ENCODE assay signal across 36 cellular contexts in the genomic region with DNA sequence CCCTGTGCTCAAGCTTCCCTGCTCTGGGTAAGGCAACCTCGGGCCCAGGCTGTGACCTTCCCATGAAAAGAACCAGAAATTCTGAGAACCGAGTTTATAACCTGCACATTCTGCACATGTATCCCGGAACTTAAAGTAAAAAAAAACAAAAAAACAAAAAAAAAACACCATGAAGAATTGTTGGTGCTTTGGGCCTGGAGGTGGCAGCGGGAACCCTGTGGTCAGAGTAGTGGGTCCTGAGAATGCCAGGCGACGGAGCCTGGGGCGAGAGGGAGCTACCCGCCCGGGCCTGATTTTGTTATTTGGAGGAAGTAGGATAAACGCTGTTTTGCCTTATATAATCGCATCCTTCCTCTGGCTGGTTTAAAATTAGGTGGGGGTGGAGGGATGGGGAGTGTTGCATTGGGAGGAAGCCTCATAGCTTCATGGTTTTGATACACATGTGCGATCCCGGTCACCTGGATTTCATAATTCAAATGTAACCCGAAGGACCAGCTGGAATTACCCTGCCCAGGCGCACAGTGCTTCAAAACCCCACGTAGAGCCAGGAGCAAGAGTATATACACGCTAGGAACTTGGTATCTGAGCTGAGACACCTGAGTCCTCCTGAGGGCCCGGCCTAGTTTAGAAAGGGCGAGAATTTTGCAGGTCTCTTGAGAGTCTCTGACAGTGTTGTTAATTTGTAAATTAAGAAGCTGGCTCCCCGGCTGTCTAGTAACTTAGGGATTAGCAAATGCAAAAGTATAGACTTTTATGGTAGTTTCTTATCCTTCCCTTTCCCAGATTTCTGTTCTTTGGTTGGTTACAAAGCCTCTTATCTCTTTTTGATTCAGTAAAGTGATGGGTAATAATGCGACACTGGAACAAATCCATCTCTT. TPM values are rescaled to one million over a fixed set of nuclear protein-coding genes. Genes with fewer than 3 reads are reported as not detected.
DNase-seq lines count a peak whose midpoint lies in the region; ATAC-seq, FAIRE-seq and TF ChIP-seq lines count a peak whose summit lies in the region.
"Had no signal": no experiment of that assay in that cellular context is flagged by ENCODE, and none has a peak within 500 bp of the region (broad histone marks: within the 10 kb centered on the region; RNA-seq: fewer than 3 reads in every experiment).

No MANE protein-coding gene starts in this region.

- no peaks in the 10 kb centered on the region for H3K9me3 ChIP-seq in HUES64 (ENCODE audit: insufficient read depth, low read depth, low read length)
- H3K9me3 ChIP-seq in endodermal cell (ENCODE audit: control insufficient read depth, low read length): no peaks in the 10 kb centered on the region
- H3K9me3 ChIP-seq: colonic mucosa, ovary, Peyer's patch, spleen had no signal

- H3K27me3 ChIP-seq in HUES64 (ENCODE audit: insufficient read depth, low read length) (peaks cover 98% of the 10 kb centered on the region), endodermal cell (ENCODE audit: control insufficient read depth, insufficient read depth, low read length, poor library complexity, severe bottlenecking) (peaks cover 95% of the 10 kb centered on the region)
- H3K27me3 ChIP-seq: ovary had no signal

- no peak for FAIRE-seq in H54 (lab: Jason Lieb, UNC)
- FAIRE-seq: bronchial epithelial cell, GM12878, HepG2, kidney had no signal

- H3K27me3 Mint-ChIP-seq in endodermal cell (ENCODE audit: insufficient read depth): peaks cover 93% of the 10 kb centered on the region
- H3K27me3 Mint-ChIP-seq in neural crest cell (ENCODE audit: low read depth): peaks cover 99% of the 10 kb centered on the region

- TF ChIP-seq POLR2A in H54 (IDR thresholded peaks at IDR 0.05; ENCODE audit: low read depth, low read length): no peak

- H3K9me3 Mint-ChIP-seq in endodermal cell (no peaks in the 10 kb centered on the region), neural crest cell (no peaks in the 10 kb centered on the region)
- H3K9me3 Mint-ChIP-seq: activated naive CD4-positive, alpha-beta T cell treated with anti-CD3 and anti-CD28 coated beads, Interleukin-2, amount 50 U/mL, for 24 hours; stimulated activated naive CD8-positive, alpha-beta T cell treated with anti-CD3 and anti-CD28 coated beads, Interleukin-15, Interleukin-2, amounts not matched to agents 100 ng/mL and 50 ng/mL, for 24 hours had no signal

- TF ChIP-seq CTCF in endodermal cell (conservative IDR thresholded peaks at IDR 0.05) (no peak), neural crest cell (conservative IDR thresholded peaks at IDR 0.05) (no peak)

- 29% methylated on average over 21 of the region's 21 CpGs for WGBS in HUES64
- WGBS in endodermal cell (ENCODE audit: insufficient coverage in 1 of 2, insufficient read length in 1 of 2), 2 experiments: 23 to 34% methylated on average over 5 to 20 of the region's 21 CpGs
- 62% methylated on average over 21 of the region's 21 CpGs for WGBS in urinary bladder

- H3K36me3 Mint-ChIP-seq in endodermal cell (ENCODE audit: low read depth) (peaks cover 19% of the 10 kb centered on the region), neural crest cell (ENCODE audit: low read depth) (no peaks in the 10 kb centered on the region)
- H3K36me3 Mint-ChIP-seq: activated naive CD4-positive, alpha-beta T cell treated with anti-CD3 and anti-CD28 coated beads, Interleukin-2, amount 50 U/mL, for 24 hours had no signal

- H3K4me3 Mint-ChIP-seq in endodermal cell (peak overlapping the region; percentile 85), neural crest cell (peak overlapping the region; percentile 67)
- H3K4me3 Mint-ChIP-seq: activated naive CD4-positive, alpha-beta T cell treated with anti-CD3 and anti-CD28 coated beads, Interleukin-2, amount 50 U/mL, for 24 hours; stimulated activated naive CD8-positive, alpha-beta T cell treated with anti-CD3 and anti-CD28 coated beads, Interleukin-15, Interleukin-2, amounts not matched to agents 100 ng/mL and 50 ng/mL, for 24 hours had no signal

- ATAC-seq in activated CD4-positive, CD25-positive, alpha-beta regulatory T cell treated with anti-CD3 and anti-CD28 coated beads, Interleukin-2, amount 50 U/mL, for 24 hours: no peak
- ATAC-seq in GM18861 (IDR thresholded peaks at IDR 0.05; ENCODE audit: unreplicated experiment): no peak
- ATAC-seq: GM12878; HepG2; left ventricle myocardium superior; naive thymus-derived CD4-positive, alpha-beta T cell had no signal

- H3K4me1 ChIP-seq in HUES64 (ENCODE audit: insufficient read depth, low read length) (peaks cover 64% of the 10 kb centered on the region), endodermal cell (ENCODE audit: control insufficient read depth, insufficient read depth, low read length) (peaks cover 12% of the 10 kb centered on the region), urinary bladder (ENCODE audit: insufficient read depth) (no peaks in the 10 kb centered on the region)
- H3K4me1 ChIP-seq: BLaER1, colonic mucosa had no signal

- no peak overlapping the region for H3K27ac Mint-ChIP-seq in endodermal cell
- H3K27ac Mint-ChIP-seq in neural crest cell (ENCODE audit: unreplicated experiment): no peak overlapping the region
- H3K27ac Mint-ChIP-seq: activated naive CD4-positive, alpha-beta T cell treated with anti-CD3 and anti-CD28 coated beads, Interleukin-2, amount 50 U/mL, for 24 hours; naive thymus-derived CD4-positive, alpha-beta T cell; stimulated activated naive CD8-positive, alpha-beta T cell treated with anti-CD3 and anti-CD28 coated beads, Interleukin-15, Interleukin-2, amounts not matched to agents 100 ng/mL and 50 ng/mL, for 24 hours had no signal

- H3K27ac ChIP-seq in HUES64 (ENCODE audit: low read depth, low read length) (no peak overlapping the region), endodermal cell (ENCODE audit: low read depth, low read length) (no peak overlapping the region), urinary bladder (ENCODE audit: low read depth) (no peak overlapping the region)
- H3K27ac ChIP-seq: BLaER1, colonic mucosa, HL-60, ovary, Peyer's patch, spleen had no signal

- peaks cover 25% of the 10 kb centered on the region; the same call in 1 of the 2 replicates for H3K36me3 ChIP-seq in HUES64 (ENCODE audit: insufficient read depth, low read length)
- H3K36me3 ChIP-seq in endodermal cell (ENCODE audit: control insufficient read depth, insufficient read depth, low read length): peaks cover 7% of the 10 kb centered on the region
- no peaks in the 10 kb centered on the region for H3K36me3 ChIP-seq in urinary bladder (ENCODE audit: insufficient read depth)
- H3K36me3 ChIP-seq: BLaER1, colonic mucosa, ovary had no signal

- H3K4me1 Mint-ChIP-seq in endodermal cell: peaks cover 61% of the 10 kb centered on the region
- H3K4me1 Mint-ChIP-seq in neural crest cell: peaks cover 24% of the 10 kb centered on the region

- H3K9ac ChIP-seq in HUES64 (ENCODE audit: low read depth, low read length): no peak overlapping the region; the same call in 1 of the 2 replicates
- H3K9ac ChIP-seq in endodermal cell (ENCODE audit: extremely low read depth, low read length, poor library complexity, severe bottlenecking): no peak overlapping the region
- H3K9ac ChIP-seq: BLaER1 had no signal

- DNase-seq in endodermal cell (peak; percentile 46), neural crest cell (ENCODE audit: low read depth, low spot score) (no peak), H54 (ENCODE audit: insufficient read length, low spot score) (no peak)
- DNase-seq: activated CD4-positive, alpha-beta T cell treated with anti-CD3 and anti-CD28 coated beads for 4 hours; amniotic stem cell; colonic mucosa; DMS153; glutamatergic neuron; H7; kidney; left ventricle myocardium superior; naive thymus-derived CD4-positive, alpha-beta T cell; NCI-H1436; NCI-H2107; NCI-H345; NCI-H774; ovary; Peyer's patch; retina; SHP77 treated with DMSO at 0.1 percent for 48 hours; spleen; stimulated activated CD4-positive, alpha-beta T cell treated with anti-CD3 and anti-CD28 coated beads, Interleukin-2, amount 100 ng/mL, for 24 hours; stimulated activated CD8-positive, alpha-beta memory T cell treated with anti-CD3 and anti-CD28 coated beads, Interleukin-4, amount 100 ng/mL, for 48 hours had no signal

- peak overlapping the region; percentile 61; the same call in 1 of the 2 replicates for H3K4me3 ChIP-seq in HUES64 (ENCODE audit: low read length)
- H3K4me3 ChIP-seq in endodermal cell (ENCODE audit: low read length): peak overlapping the region; percentile 81
- peak overlapping the region; percentile 8 for H3K4me3 ChIP-seq in urinary bladder (ENCODE audit: low read depth, low read length)
- H3K4me3 ChIP-seq: BLaER1, colonic mucosa, GM12878, ovary, Peyer's patch, spleen had no signal

RNA-seq across cellular contexts. Expression of a gene that starts 2.8 kb away (rescaled TPM):
- 4.4 TPM for polyA plus RNA-seq in HUES64 (2013, experiment 1 of 2)
- 7.1 TPM for polyA plus RNA-seq in HUES64 (2013, experiment 2 of 2)
- total RNA-seq in endodermal cell (10 to 100 TPM in 1 of 2 donors, 1 to 10 TPM in 1; 4.2 to 20.0 TPM), neural crest cell (0.89 and 1.1 TPM in 2 replicates), urinary bladder (11.3 TPM)
- polyA plus RNA-seq in endodermal cell (2013, experiment 1 of 2): 53.7 TPM
- 58.1 TPM for polyA plus RNA-seq in endodermal cell (2013, experiment 2 of 2)
- 16.4 TPM for polyA plus RNA-seq in urinary bladder
- total RNA-seq: activated CD8-positive, alpha-beta memory T cell treated with anti-CD3 and anti-CD28 coated beads for 36 hours; bronchial epithelial cell; GM12878; HepG2; naive thymus-derived CD4-positive, alpha-beta T cell; T-helper 2 cell treated with Interferon-gamma antibody and Interleukin-4, amounts not matched to agents 100 ng/mL and 5 ng/mL, for 36 hours had no signal
- polyA plus RNA-seq: GM12878; HepG2; naive thymus-derived CD4-positive, alpha-beta T cell had no signal

Comparison
In these comparisons a context has a peak if more than half of its experiments do, and no peak if none do; other contexts are left out.
1. H3K4me3 ChIP-seq: peak in every context shown above with its lines; median percentile 81 in endodermal cell; 61 in HUES64; 8 in urinary bladder.